Comparison of ENCODE assay signal across 13 cellular contexts in the genomic region with DNA sequence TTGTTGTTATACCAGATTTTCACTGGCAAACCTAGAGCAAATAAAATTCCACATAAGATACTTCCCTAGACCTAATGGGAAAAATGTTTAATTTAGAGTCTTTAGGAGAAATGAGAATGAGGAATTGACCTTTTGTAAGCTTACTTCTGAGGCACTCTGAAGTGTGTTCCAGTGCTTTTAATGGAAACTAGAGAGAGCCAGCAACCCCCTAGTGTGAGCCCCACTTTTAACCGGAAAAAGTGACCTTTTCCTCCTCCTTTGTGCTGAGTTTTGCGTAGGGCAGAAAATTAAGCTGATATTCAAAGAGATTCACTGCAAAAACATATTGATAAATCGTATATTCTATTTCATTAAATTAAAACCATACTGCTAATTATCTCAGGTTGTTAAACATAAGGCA. TPM values are rescaled to one million over a fixed set of nuclear protein-coding genes. Genes with fewer than 3 reads are reported as not detected.
A peak's percentile ranks its signal among the peaks of the same experiment; 100 is the strongest.
DNase-seq lines count a peak whose midpoint lies in the region; ATAC-seq and TF ChIP-seq lines count a peak whose summit lies in the region.
"Had no signal": no experiment of that assay in that cellular context is flagged by ENCODE, and none has a peak within 500 bp of the region (broad histone marks: within the 10 kb centered on the region; RNA-seq: fewer than 3 reads in every experiment).

No MANE protein-coding gene starts in this region.

- H2AFZ ChIP-seq in Karpas-422 (ENCODE audit: low read length), result no peak overlapping the region

- peaks cover 85 to 99% of the 10 kb centered on the region in 2 donors for H3K36me3 Mint-ChIP-seq in activated naive CD4-positive, alpha-beta T cell treated with anti-CD3 and anti-CD28 coated beads, Interleukin-2, amount 50 U/mL, for 72 hours
- H3K36me3 Mint-ChIP-seq in natural killer cell, result no peaks in the 10 kb centered on the region

- H3K79me2 ChIP-seq in DOHH2 (ENCODE audit: control insufficient read depth, low read length) (peaks cover 100% of the 10 kb centered on the region), Karpas-422 (ENCODE audit: low read length) (peaks cover 88% of the 10 kb centered on the region)

- H3K9me2 ChIP-seq in DOHH2 (replicated peaks; ENCODE audit: control insufficient read depth, low read length) (no peaks in the 10 kb centered on the region), Karpas-422 (replicated peaks; ENCODE audit: insufficient read depth, low read length) (no peaks in the 10 kb centered on the region)

- peak overlapping the region; percentile 80 for H3K4me2 ChIP-seq in DOHH2 (ENCODE audit: low read length)
- H3K4me2 ChIP-seq in Karpas-422 (ENCODE audit: low read depth, low read length, poor library complexity, severe bottlenecking), result peak overlapping the region; percentile 94

- H3F3A ChIP-seq in DOHH2 (ENCODE audit: control insufficient read depth, insufficient read depth), result peaks cover 53% of the 10 kb centered on the region

- peaks cover 0 to 4% of the 10 kb centered on the region in 2 donors for H3K9me3 Mint-ChIP-seq in activated naive CD4-positive, alpha-beta T cell treated with anti-CD3 and anti-CD28 coated beads, Interleukin-2, amount 50 U/mL, for 72 hours
- no peaks in the 10 kb centered on the region for H3K9me3 Mint-ChIP-seq in natural killer cell

- H3K27ac ChIP-seq in DOHH2 (ENCODE audit: low read depth, low read length) (peak overlapping the region; percentile 82), Karpas-422 (ENCODE audit: low read length) (peak overlapping the region; percentile 94)
- H3K27ac ChIP-seq: testis had no signal

- H3K4me3 Mint-ChIP-seq in natural killer cell, result peak overlapping the region; percentile 99

- H3K9me3 ChIP-seq in DOHH2 (ENCODE audit: control insufficient read depth, insufficient read depth, low read length), result no peaks in the 10 kb centered on the region
- no peaks in the 10 kb centered on the region for H3K9me3 ChIP-seq in Karpas-422 (ENCODE audit: low read length)
- H3K9me3 ChIP-seq: testis had no signal

- no peak for TF ChIP-seq CTCF in DOHH2 (IDR thresholded peaks at IDR 0.05; ENCODE audit: low read depth, low read length, poor library complexity, severe bottlenecking)
- TF ChIP-seq CTCF in natural killer cell (IDR thresholded peaks at IDR 0.05), result no peak

- DNase-seq in Karpas-422, result peak; percentile 82
- no peak for DNase-seq in activated naive CD4-positive, alpha-beta T cell treated with anti-CD3 and anti-CD28 coated beads, Interleukin-2, amount 50 U/mL, for 72 hours (ENCODE audit: low spot score in 2 of 2)
- DNase-seq in natural killer cell, result no peak
- DNase-seq in DMS53 (lab: John Stamatoyannopoulos, UW), result no peak
- no peak for DNase-seq in nucleus accumbens (lab: John Stamatoyannopoulos, UW)
- DNase-seq in epidermal melanocyte (ENCODE audit: insufficient read length, low spot score), result no peak
- no peak for DNase-seq in activated CD4-positive, CD25-positive, alpha-beta regulatory T cell (lab: John Stamatoyannopoulos, UW)
- DNase-seq: NCI-H526 treated with DMSO at 0.1 percent for 48 hours, small intestine, testis had no signal

- peaks cover 88 to 90% of the 10 kb centered on the region in 2 donors for H3K4me1 Mint-ChIP-seq in natural killer cell

- H4K20me1 ChIP-seq in DOHH2 (ENCODE audit: control insufficient read depth, insufficient read depth, low read depth, low read length) (peaks cover 24% of the 10 kb centered on the region), Karpas-422 (ENCODE audit: insufficient read depth, low read depth, low read length) (no peaks in the 10 kb centered on the region)

- no peaks in the 10 kb centered on the region for H3K27me3 ChIP-seq in DOHH2 (ENCODE audit: control insufficient read depth, low read length)
- no peaks in the 10 kb centered on the region for H3K27me3 ChIP-seq in Karpas-422 (ENCODE audit: low read length)
- H3K27me3 ChIP-seq: testis had no signal

- H3K4me3 ChIP-seq in DOHH2 (ENCODE audit: low read length) (peak overlapping the region; percentile 91), Karpas-422 (ENCODE audit: low read length) (peak overlapping the region; percentile 76)
- H3K4me3 ChIP-seq: testis had no signal

- H3K27ac Mint-ChIP-seq in activated naive CD4-positive, alpha-beta T cell treated with anti-CD3 and anti-CD28 coated beads, Interleukin-2, amount 50 U/mL, for 72 hours, result peak overlapping the region; percentile 93 to 95
- peak overlapping the region in 1 of 2 donors; percentile 98 for H3K27ac Mint-ChIP-seq in natural killer cell

- H3K36me3 ChIP-seq in DOHH2 (ENCODE audit: control insufficient read depth, low read length), result peaks cover 85% of the 10 kb centered on the region
- H3K36me3 ChIP-seq in Karpas-422 (ENCODE audit: insufficient read depth, low read length), result peaks cover 9% of the 10 kb centered on the region; the same call in 1 of the 2 replicates

- H3K4me1 ChIP-seq in DOHH2 (ENCODE audit: control insufficient read depth, low read length), result peaks cover 61% of the 10 kb centered on the region
- peaks cover 90% of the 10 kb centered on the region for H3K4me1 ChIP-seq in Karpas-422 (ENCODE audit: low read length)
- H3K4me1 ChIP-seq: testis had no signal

- H3K27me3 Mint-ChIP-seq in natural killer cell (ENCODE audit: low read depth in 2 of 2), result no peaks in the 10 kb centered on the region

- ATAC-seq in activated naive CD4-positive, alpha-beta T cell treated with anti-CD3 and anti-CD28 coated beads, Interleukin-2, amount 50 U/mL, for 72 hours, result no peak
- no peak for ATAC-seq in natural killer cell
- ATAC-seq: Right ventricle myocardium inferior had no signal

- intact Hi-C loops in natural killer cell (cut with micrococcal nuclease), result no loop called here

- peak overlapping the region; percentile 86 for H3K9ac ChIP-seq in Karpas-422 (ENCODE audit: low read length)

RNA-seq across cellular contexts. Expression of gene IKZF1, which starts 5.2 kb away (rescaled TPM):
- total RNA-seq in Karpas-422 (2014; rRNA removed; shearing (Covaris generic); ENCODE audit: low replicate concordance), result 117 and 118 TPM in 2 replicates
- 100 to 1,000 TPM; 208 to 327 TPM for total RNA-seq in activated naive CD4-positive, alpha-beta T cell treated with anti-CD3 and anti-CD28 coated beads, Interleukin-2, amount 50 U/mL, for 72 hours
- total RNA-seq in natural killer cell, result 100 to 1,000 TPM; 294 to 391 (median 350) TPM
- total RNA-seq: bronchial epithelial cell had no signal
